In the genomic region with DNA sequence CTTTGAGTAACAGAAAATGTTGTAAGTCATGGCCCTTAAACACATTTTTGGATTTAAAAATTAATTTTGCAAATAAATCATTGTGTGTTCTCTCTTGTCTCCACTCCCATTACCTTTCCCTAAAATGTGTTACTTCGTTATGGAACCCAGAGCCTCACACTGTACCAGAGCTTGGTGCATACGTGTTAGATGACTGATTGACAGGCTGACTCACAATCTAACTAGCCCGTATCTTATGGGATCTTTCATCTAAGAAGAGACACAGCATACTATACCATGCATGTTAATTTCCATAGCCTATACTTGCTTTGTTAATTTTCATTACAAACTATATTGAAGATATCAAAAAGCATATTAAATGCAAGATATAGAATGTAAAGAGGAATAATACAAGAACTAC, we compare ENCODE assay signal across 1 cellular context.
TF ChIP-seq lines count a peak whose summit lies in the region.

No MANE protein-coding gene starts in this region.

TF ChIP-seq in K562, 482 proteins besides CTCF, POLR2A, EP300 and RAD21:
- TF ChIP-seq JUND (IDR thresholded peaks at IDR 0.05; ENCODE audit: borderline replicate concordance, low read depth, low read length): 0 out of 2 replicates have a peak, but pooled peaks have one; percentile 41
- TF ChIP-seq JUND (tag; IDR thresholded peaks at IDR 0.05; ENCODE audit: borderline replicate concordance, low read depth, low read length): no peak
- 0 out of 2 replicates have a peak, but pooled peaks have one; percentile 23 for TF ChIP-seq FOSL1 (tag; conservative IDR thresholded peaks at IDR 0.05)
- no peak for TF ChIP-seq HDAC3 (IDR thresholded peaks at IDR 0.05; ENCODE audit: borderline replicate concordance, partially characterized antibody)
- TF ChIP-seq HNRNPUL1 (IDR thresholded peaks at IDR 0.05; ENCODE audit: low read length): no peak
- peak; percentile 64 for TF ChIP-seq MEIS2 (IDR thresholded peaks at IDR 0.05; ENCODE audit: partially characterized antibody)
- TF ChIP-seq RBM22 (IDR thresholded peaks at IDR 0.05; ENCODE audit: low read depth, low read length, poor library complexity, severe bottlenecking): no peak
- TF ChIP-seq ZKSCAN3 (CRISPR knock-in tag; IDR thresholded peaks at IDR 0.05): no peak
- TF ChIP-seq, protein P1, sequence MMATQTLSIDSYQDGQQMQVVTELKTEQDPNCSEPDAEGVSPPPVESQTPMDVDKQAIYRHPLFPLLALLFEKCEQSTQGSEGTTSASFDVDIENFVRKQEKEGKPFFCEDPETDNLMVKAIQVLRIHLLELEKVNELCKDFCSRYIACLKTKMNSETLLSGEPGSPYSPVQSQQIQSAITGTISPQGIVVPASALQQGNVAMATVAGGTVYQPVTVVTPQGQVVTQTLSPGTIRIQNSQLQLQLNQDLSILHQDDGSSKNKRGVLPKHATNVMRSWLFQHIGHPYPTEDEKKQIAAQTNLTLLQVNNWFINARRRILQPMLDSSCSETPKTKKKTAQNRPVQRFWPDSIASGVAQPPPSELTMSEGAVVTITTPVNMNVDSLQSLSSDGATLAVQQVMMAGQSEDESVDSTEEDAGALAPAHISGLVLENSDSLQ (IDR thresholded peaks at IDR 0.05): peak; percentile 92
- no peak for TF ChIP-seq ZNF165 (CRISPR knock-in tag; IDR thresholded peaks at IDR 0.05; ENCODE audit: borderline replicate concordance)
- TF ChIP-seq ZNF436 (CRISPR knock-in tag; IDR thresholded peaks at IDR 0.05): no peak
- TF ChIP-seq, protein P2, sequence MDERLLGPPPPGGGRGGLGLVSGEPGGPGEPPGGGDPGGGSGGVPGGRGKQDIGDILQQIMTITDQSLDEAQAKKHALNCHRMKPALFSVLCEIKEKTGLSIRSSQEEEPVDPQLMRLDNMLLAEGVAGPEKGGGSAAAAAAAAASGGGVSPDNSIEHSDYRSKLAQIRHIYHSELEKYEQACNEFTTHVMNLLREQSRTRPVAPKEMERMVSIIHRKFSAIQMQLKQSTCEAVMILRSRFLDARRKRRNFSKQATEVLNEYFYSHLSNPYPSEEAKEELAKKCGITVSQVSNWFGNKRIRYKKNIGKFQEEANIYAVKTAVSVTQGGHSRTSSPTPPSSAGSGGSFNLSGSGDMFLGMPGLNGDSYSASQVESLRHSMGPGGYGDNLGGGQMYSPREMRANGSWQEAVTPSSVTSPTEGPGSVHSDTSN (CRISPR knock-in tag; IDR thresholded peaks at IDR 0.05; ENCODE audit: low read depth): peak; percentile 10; the same call in 1 of the 2 replicates
- TF ChIP-seq, protein P2 (tag; conservative IDR thresholded peaks at IDR 0.05; ENCODE audit: low read depth): no peak
